21 cellular contexts compared by ENCODE assay signal in the genomic region with DNA sequence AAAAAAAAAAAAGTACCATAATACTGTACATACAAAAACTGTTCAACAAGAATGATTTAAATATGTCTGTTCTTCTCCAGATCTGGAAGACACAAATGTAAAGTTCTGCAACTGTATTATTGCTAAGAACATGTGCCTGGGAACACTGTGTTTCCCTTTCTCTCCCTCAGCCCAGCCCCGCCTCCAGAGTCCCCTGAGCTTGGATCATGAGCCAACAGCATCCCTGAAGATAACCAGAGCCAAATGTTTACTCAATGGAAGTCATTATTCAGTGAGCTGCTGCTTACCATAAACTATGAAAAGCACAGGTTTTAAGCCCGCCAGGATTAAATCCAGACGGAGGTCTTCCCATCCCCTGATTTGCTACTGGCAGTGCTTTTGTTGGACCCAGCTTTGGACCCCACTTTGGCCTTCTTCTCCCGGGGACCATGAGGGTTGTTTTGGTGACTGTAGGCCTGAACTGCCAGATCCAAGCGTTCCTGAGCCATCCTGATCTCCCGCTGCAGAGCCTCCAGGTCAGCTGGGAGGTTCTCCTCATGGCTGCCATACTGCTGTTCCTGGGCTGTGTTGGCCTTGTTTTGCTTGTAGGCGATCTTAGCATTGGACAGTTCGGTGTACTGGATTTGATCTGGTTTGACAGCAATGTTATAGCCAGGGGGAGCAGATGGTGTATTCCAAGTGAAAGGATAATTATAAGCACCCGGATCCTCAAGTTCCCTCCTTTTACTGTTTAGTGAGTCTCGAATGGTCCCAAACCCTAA. TPM values are rescaled to one million over a fixed set of nuclear protein-coding genes. Genes with fewer than 3 reads are reported as not detected.
DNase-seq lines count a peak whose midpoint lies in the region; ATAC-seq and TF ChIP-seq lines count a peak whose summit lies in the region.
"Had no signal": no experiment of that assay in that cellular context is flagged by ENCODE, and none has a peak within 500 bp of the region (broad histone marks: within the 10 kb centered on the region; RNA-seq: fewer than 3 reads in every experiment).

No MANE protein-coding gene starts in this region.

- no peak overlapping the region; a peak in 1 of 4 replicates for H3K27ac ChIP-seq in SK-N-SH (ENCODE audit: low read depth in 2 of 2, low read length in 1 of 2)
- peak overlapping the region; percentile 88 for H3K27ac ChIP-seq in muscle layer of colon (ENCODE audit: low read depth, low read length)
- H3K27ac ChIP-seq in brain microvascular endothelial cell, result no peak overlapping the region
- H3K27ac ChIP-seq: thyroid gland had no signal

- no peak for TF ChIP-seq EP300 in SK-N-SH (IDR thresholded peaks at IDR 0.05; ENCODE audit: borderline replicate concordance in 1 of 2, low read depth in 1 of 2, low read length in 1 of 2)

- H3K9me2 ChIP-seq in SK-N-SH, result no peaks in the 10 kb centered on the region

- TF ChIP-seq RAD21 in SK-N-SH (IDR thresholded peaks at IDR 0.05; ENCODE audit: low read length), result no peak

- peaks cover 25% of the 10 kb centered on the region for H4K20me1 ChIP-seq in SK-N-SH (ENCODE audit: insufficient read depth)

- H3K27me3 ChIP-seq in SK-N-SH (ENCODE audit: insufficient read depth) (no peaks in the 10 kb centered on the region), muscle layer of colon (ENCODE audit: control insufficient read depth in 1 of 2, insufficient read depth in 2 of 2, low read length in 2 of 2) (no peaks in the 10 kb centered on the region), brain microvascular endothelial cell (replicated peaks) (no peaks in the 10 kb centered on the region)
- H3K27me3 ChIP-seq: MG63, thyroid gland had no signal

- POLR2A ChIA-PET in SK-N-SH (lab: Yijun Ruan, JAX), result no interaction called here

- no peak overlapping the region for H3K4me3 Mint-ChIP-seq in Calu3 (ENCODE audit: low read depth, unreplicated experiment)
- H3K4me3 Mint-ChIP-seq: T-helper 2 cell treated with Interferon-gamma antibody and Interleukin-4, amounts not matched to agents 5 μg/mL and 100 μg/mL, for 36 hours had no signal

- H3K9ac ChIP-seq in SK-N-SH (no peak overlapping the region), muscle layer of colon (ENCODE audit: low read length) (no peak overlapping the region)

- 92% methylated on average over 10 of the region's 10 CpGs for WGBS in SK-N-SH (ENCODE audit: low lambda C conversion rate)

- peaks cover 100% of the 10 kb centered on the region for H3K79me2 ChIP-seq in SK-N-SH (ENCODE audit: insufficient read depth)

- BruUV-seq in Calu3 (replicated peaks; lab: Mats Ljungman, UMichigan), result TSS peak; percentile 9

- DNase-seq in Calu3 (no peak), SK-N-SH (no peak), fibroblast of the conjunctiva (ENCODE audit: low read depth) (peak; percentile 41), brain microvascular endothelial cell (no peak), occipital lobe (lab: John Stamatoyannopoulos, UW) (no peak)
- DNase-seq: activated CD4-positive, alpha-beta T cell treated with anti-CD3 and anti-CD28 coated beads for 1 hour; activated CD8-positive, alpha-beta memory T cell treated with anti-CD3 and anti-CD28 coated beads, Interleukin-2, amount 50 U/mL, for 48 hours; activated naive CD4-positive, alpha-beta T cell treated with Interleukin-2 at 50 U/mL for 16 hours; COR-L47; hypothalamus; MG63; NCI-H82; stimulated activated CD4-positive, alpha-beta T cell treated with anti-CD3 and anti-CD28 coated beads, Interleukin-2, amount 100 ng/mL, for 24 hours; thyroid gland had no signal

- peaks cover 6 to 11% of the 10 kb centered on the region in 2 experiments; a peak in 3 of 4 replicates for H3K4me1 ChIP-seq in SK-N-SH (ENCODE audit: control insufficient read depth in 1 of 2, insufficient read depth in 2 of 2, low read depth in 1 of 2, low read length in 1 of 2)
- peaks cover 82% of the 10 kb centered on the region for H3K4me1 ChIP-seq in muscle layer of colon (ENCODE audit: insufficient read depth, low read length)
- H3K4me1 ChIP-seq: thyroid gland had no signal

- no peak overlapping the region for H3K4me2 ChIP-seq in SK-N-SH

- in situ Hi-C loops in brain microvascular endothelial cell (cut with HindIII; ENCODE audit: low pct_ligation_motif_present, low sequenced_read_pairs), result no loop called here

- H3K9me3 ChIP-seq in SK-N-SH (no peaks in the 10 kb centered on the region), muscle layer of colon (ENCODE audit: low read length) (no peaks in the 10 kb centered on the region)
- H3K9me3 ChIP-seq: MG63, thyroid gland had no signal

- no peaks in the 10 kb centered on the region for H3K27me3 Mint-ChIP-seq in Calu3 (ENCODE audit: unreplicated experiment)

- H3K4me1 Mint-ChIP-seq in Calu3 (ENCODE audit: low read depth, unreplicated experiment), result peaks cover 39% of the 10 kb centered on the region

- H3F3A ChIP-seq in SK-N-SH (replicated peaks; ENCODE audit: insufficient read depth), result peaks cover 10% of the 10 kb centered on the region

- H2AFZ ChIP-seq in SK-N-SH (ENCODE audit: low read depth), result no peak overlapping the region

- peaks cover 42% of the 10 kb centered on the region for H3K36me3 Mint-ChIP-seq in Calu3 (ENCODE audit: insufficient read depth, unreplicated experiment)

- H3K4me3 ChIP-seq in SK-N-SH (ENCODE audit: low read depth in 2 of 2, low read length in 1 of 2) (no peak overlapping the region), muscle layer of colon (ENCODE audit: low read depth in 1 of 2, low read length in 2 of 2) (peak overlapping the region in 1 of 2 donors; percentile 5), brain microvascular endothelial cell (ENCODE audit: low read depth, low read length) (no peak overlapping the region)
- H3K4me3 ChIP-seq: MG63, thyroid gland had no signal

- intact Hi-C loops in Calu3 (cut with micrococcal nuclease; ENCODE audit: unreplicated experiment), result no loop called here

- no peaks in the 10 kb centered on the region for H3K9me3 Mint-ChIP-seq in Calu3 (ENCODE audit: low read depth, unreplicated experiment)
- H3K9me3 Mint-ChIP-seq: T-helper 2 cell treated with Interferon-gamma antibody and Interleukin-4, amounts not matched to agents 5 μg/mL and 100 μg/mL, for 36 hours had no signal

- H3K36me3 ChIP-seq in SK-N-SH (replicated peaks in 1 of 2; ENCODE audit: control insufficient read depth in 1 of 2, insufficient read depth in 2 of 2, low read length in 1 of 2) (peaks cover 25 to 70% of the 10 kb centered on the region in 2 experiments), muscle layer of colon (ENCODE audit: insufficient read depth, low read length) (peaks cover 13% of the 10 kb centered on the region), brain microvascular endothelial cell (replicated peaks) (peaks cover 27% of the 10 kb centered on the region)
- H3K36me3 ChIP-seq: thyroid gland had no signal

- no peak overlapping the region for H3K27ac Mint-ChIP-seq in Calu3 (ENCODE audit: unreplicated experiment)
- H3K27ac Mint-ChIP-seq: T-helper 2 cell treated with Interferon-gamma antibody and Interleukin-4, amounts not matched to agents 5 μg/mL and 100 μg/mL, for 36 hours had no signal

- CTCF ChIA-PET in Calu3 (lab: Charles Lee) (no interaction called here), SK-N-SH (lab: Yijun Ruan, JAX) (interaction anchor here (7.0 kb wide), 1 partner anchor 25 kb away, joined by 37 read pairs; no protein-coding TSS in a partner anchor)

- TF ChIP-seq CTCF in Calu3 (IDR thresholded peaks at IDR 0.05; ENCODE audit: unreplicated experiment), result no peak
- no peak for TF ChIP-seq CTCF in SK-N-SH (IDR thresholded peaks at IDR 0.05)
- TF ChIP-seq CTCF in brain microvascular endothelial cell (IDR thresholded peaks at IDR 0.05; ENCODE audit: low read depth, low read length, missing control alignments), result no peak

- ATAC-seq in HG02759 (IDR thresholded peaks at IDR 0.05; ENCODE audit: unreplicated experiment), result no peak
- no peak for ATAC-seq in GM19452 (IDR thresholded peaks at IDR 0.05; ENCODE audit: unreplicated experiment)
- ATAC-seq: left colon had no signal

TF ChIP-seq in SK-N-SH, 30 proteins besides CTCF, POLR2A, EP300 and RAD21:
- TF ChIP-seq POLR2AphosphoS5 (IDR thresholded peaks at IDR 0.05; ENCODE audit: low read depth, low read length) (no peak), TCF12 (IDR thresholded peaks at IDR 0.05) (peak; percentile 52; the same call in 1 of the 2 replicates), GABPA (IDR thresholded peaks at IDR 0.05; ENCODE audit: low read depth) (no peak)

RNA-seq across cellular contexts. Expression of gene GJC1, which starts 25.6 kb away (rescaled TPM):
- total RNA-seq in Calu3 (2022) (75.9 and 114 TPM in 2 replicates), occipital lobe (81.3 TPM)
- 15.2 and 15.6 TPM in 2 replicates for polyA plus RNA-seq in SK-N-SH (2012; rRNA removed)
- 15.7 and 16.6 TPM in 2 replicates for polyA plus RNA-seq in SK-N-SH (2012; cell fraction: cytosol; rRNA removed)
- polyA plus RNA-seq in SK-N-SH (2012; cell fraction: nucleus; rRNA removed), result 8.5 and 13.7 TPM in 2 replicates

RNA-seq across cellular contexts. Expression of gene HIGD1B, which starts 43.2 kb away (rescaled TPM):
- total RNA-seq in Calu3 (2022), result not detected in 2 replicates
- polyA plus RNA-seq in SK-N-SH (2012; rRNA removed), result not detected in 2 replicates
- polyA plus RNA-seq in SK-N-SH (2012; cell fraction: cytosol; rRNA removed), result not detected in 2 replicates
- not detected in 2 replicates for polyA plus RNA-seq in SK-N-SH (2012; cell fraction: nucleus; rRNA removed)
- 3.7 TPM for total RNA-seq in occipital lobe
- total RNA-seq: endothelial cell of umbilical vein, pulmonary artery endothelial cell, thyroid gland had no signal
- polyA plus RNA-seq: endothelial cell of umbilical vein had no signal

RNA-seq across cellular contexts. Expression of gene ADAM11, which starts 45.7 kb away (rescaled TPM):
- total RNA-seq in Calu3 (2022) (0.57 and 1.2 TPM in 2 replicates), occipital lobe (19.0 TPM)
- 1.8 and 2.5 TPM in 2 replicates for polyA plus RNA-seq in SK-N-SH (2012; rRNA removed)
- 1.2 and 1.3 TPM in 2 replicates for polyA plus RNA-seq in SK-N-SH (2012; cell fraction: cytosol; rRNA removed)
- polyA plus RNA-seq in SK-N-SH (2012; cell fraction: nucleus; rRNA removed), result 6.0 and 9.8 TPM in 2 replicates
